ENCODE assay signal across 22 cellular contexts in the genomic region with DNA sequence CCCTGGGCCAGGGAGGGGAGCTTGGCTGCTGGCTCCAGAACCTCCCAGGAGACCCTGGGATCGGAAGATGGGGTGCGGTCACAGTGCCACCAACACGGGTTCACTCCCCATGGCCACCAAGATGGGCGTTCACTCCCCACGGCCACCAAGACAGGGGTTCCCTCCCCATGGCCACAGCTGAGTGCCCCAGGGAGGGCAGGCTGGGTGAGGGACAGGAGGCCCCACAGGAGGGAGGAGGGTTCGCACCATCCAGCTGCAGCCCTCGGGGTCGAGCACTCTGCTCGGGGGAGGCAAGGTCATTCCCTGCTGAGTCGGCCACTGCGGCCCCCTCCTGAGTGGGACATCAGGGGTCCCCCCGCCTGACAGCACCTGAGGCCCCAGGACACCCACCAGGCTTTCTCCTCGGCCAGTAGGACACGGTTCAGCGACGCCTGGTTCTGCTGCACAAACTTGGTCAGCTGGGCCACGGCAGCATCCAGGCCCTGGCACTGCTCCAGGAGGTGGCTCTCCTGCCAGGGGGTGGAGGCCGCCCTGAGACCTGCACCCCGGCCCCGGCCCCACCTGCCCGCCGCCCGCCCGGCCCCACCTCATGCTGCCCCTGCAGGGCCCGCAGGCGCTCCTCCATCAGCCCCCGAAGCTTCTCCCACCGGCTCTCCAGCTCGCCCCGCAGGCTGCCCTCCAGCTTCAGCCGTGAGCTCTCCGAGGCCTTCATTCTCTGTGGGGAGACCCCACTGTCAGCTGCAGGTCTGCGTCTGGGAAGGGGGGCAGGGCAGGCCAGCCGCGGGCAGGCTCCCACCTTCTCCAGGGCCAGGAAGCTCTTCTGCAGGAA. TPM values are rescaled to one million over a fixed set of nuclear protein-coding genes. Genes with fewer than 3 reads are reported as not detected.
DNase-seq lines count a peak whose midpoint lies in the region; ATAC-seq, FAIRE-seq and TF ChIP-seq lines count a peak whose summit lies in the region.
"Had no signal": no experiment of that assay in that cellular context is flagged by ENCODE, and none has a peak within 500 bp of the region (broad histone marks: within the 10 kb centered on the region; RNA-seq: fewer than 3 reads in every experiment).

No MANE protein-coding gene starts in this region.

- CTCF ChIA-PET in PC-3 (lab: Charles Lee) = no interaction called here

- DNase-seq in NCI-H1092 treated with DMSO at 0.1 percent for 48 hours (lab: John Stamatoyannopoulos, UW) (peak; percentile 54), NCI-H1092 (lab: John Stamatoyannopoulos, UW) (no peak), DMS53 (lab: John Stamatoyannopoulos, UW) (peak; percentile 84), SJCRH30 (peak; percentile 63 to 74), neuronal stem cell (ENCODE audit: low spot score) (no peak), GM12892 (ENCODE audit: insufficient read length) (no peak), PC-3 (no peak), RPMI8226 (no peak)
- DNase-seq: ACHN, DMS79, NCI-H1930, NCI-H510A, NCI-H748 treated with DMSO at 0.1 percent for 48 hours had no signal

- no peaks in the 10 kb centered on the region for H4K20me1 ChIP-seq in PC-3 (ENCODE audit: low read length)

- no peak for TF ChIP-seq POLR2A in GM12892 (IDR thresholded peaks at IDR 0.05; ENCODE audit: low read depth, low read length)

- peak overlapping the region; percentile 37 for H2BK15ac ChIP-seq in neuronal stem cell (ENCODE audit: low read length)

- H3K18ac ChIP-seq in neuronal stem cell (ENCODE audit: low read length) = no peak overlapping the region

- H3K23ac ChIP-seq in neuronal stem cell (ENCODE audit: low read depth, low read length, poor library complexity) = no peak overlapping the region

- H3K27ac ChIP-seq in SJCRH30 (peak overlapping the region; percentile 42; the same call in 1 of the 2 replicates), neuronal stem cell (replicated peaks; ENCODE audit: low read length) (no peak overlapping the region), PC-3 (ENCODE audit: low read length) (no peak overlapping the region)
- H3K27ac ChIP-seq: 22Rv1 had no signal

- no peaks in the 10 kb centered on the region for H3K9me2 ChIP-seq in PC-3 (replicated peaks; ENCODE audit: low read length)

- H4K91ac ChIP-seq in neuronal stem cell (ENCODE audit: low read depth, low read length, poor library complexity) = no peak overlapping the region

- no peak for FAIRE-seq in GM12892 (lab: Jason Lieb, UNC)
- FAIRE-seq: D721Med, RCC 7860 had no signal

- no peaks in the 10 kb centered on the region for H3K79me1 ChIP-seq in neuronal stem cell (ENCODE audit: low read depth, low read length)

- BruUV-seq in PC-3 (replicated peaks; lab: Mats Ljungman, UMichigan) = no TSS peak

- no peaks in the 10 kb centered on the region for H3K79me2 ChIP-seq in PC-3 (ENCODE audit: low read length)

- H3K4me3 ChIP-seq in SJCRH30 (peak overlapping the region; percentile 33), neuronal stem cell (ENCODE audit: low read length in 2 of 2) (no peak overlapping the region), PC-3 (ENCODE audit: low read length) (no peak overlapping the region)

- ATAC-seq in PC-3 = no peak
- ATAC-seq: Right ventricle myocardium inferior had no signal

- peak overlapping the region; percentile 81 for H2AK5ac ChIP-seq in neuronal stem cell (ENCODE audit: low read depth, low read length)

- peak overlapping the region; percentile 22 for H2BK12ac ChIP-seq in neuronal stem cell (ENCODE audit: low read length)

- no peak overlapping the region for H4K8ac ChIP-seq in neuronal stem cell (ENCODE audit: low read depth, low read length)

- H3K27me3 ChIP-seq in SJCRH30 (no peaks in the 10 kb centered on the region), neuronal stem cell (ENCODE audit: control insufficient read depth in 3 of 3, insufficient read depth in 3 of 3, low read depth in 1 of 3, low read length in 3 of 3) (no peaks in the 10 kb centered on the region), PC-3 (ENCODE audit: low read length) (no peaks in the 10 kb centered on the region)

- WGBS in neuronal stem cell (ENCODE audit: extremely low coverage in 2 of 2, insufficient read length in 2 of 2, insufficient replicate concordance in 1 of 2), 2 donors = no CpG with 5 or more reads among the region's 35 CpGs

- no peak overlapping the region for H3K4me2 ChIP-seq in neuronal stem cell (ENCODE audit: insufficient read depth, low read length, poor library complexity, severe bottlenecking)
- no peak overlapping the region for H3K4me2 ChIP-seq in PC-3 (ENCODE audit: low read length)

- H3K4me1 ChIP-seq in SJCRH30 (peaks cover 41% of the 10 kb centered on the region), neuronal stem cell (ENCODE audit: control insufficient read depth in 2 of 2, insufficient read depth in 1 of 2, low read depth in 1 of 2, low read length in 2 of 2) (peaks cover 0 to 10% of the 10 kb centered on the region in 2 donors), PC-3 (ENCODE audit: insufficient read depth, low read length) (no peaks in the 10 kb centered on the region)

- no peaks in the 10 kb centered on the region for H3K9me3 ChIP-seq in SJCRH30 (replicated peaks)
- no peaks in the 10 kb centered on the region for H3K9me3 ChIP-seq in neuronal stem cell (replicated peaks in 1 of 2; ENCODE audit: control insufficient read depth in 2 of 2, insufficient read depth in 1 of 2, low read depth in 1 of 2, low read length in 2 of 2)
- no peaks in the 10 kb centered on the region for H3K9me3 ChIP-seq in PC-3 (ENCODE audit: low read length)

- H3K4ac ChIP-seq in neuronal stem cell (ENCODE audit: low read length) = no peak overlapping the region

- H2BK120ac ChIP-seq in neuronal stem cell (ENCODE audit: low read depth, low read length) = no peak overlapping the region

- POLR2A ChIA-PET in PC-3 (lab: Charles Lee; ENCODE audit: unreplicated experiment) = no interaction called here

- peak overlapping the region; percentile 75 for H3K14ac ChIP-seq in neuronal stem cell (ENCODE audit: low read length)

- H3F3A ChIP-seq in PC-3 (ENCODE audit: low read length, unreplicated experiment) = no peaks in the 10 kb centered on the region

- intact Hi-C loops in PC-3 (cut with micrococcal nuclease) = no loop called here

- no peak for TF ChIP-seq CTCF in PC-3 (conservative IDR thresholded peaks at IDR 0.05; ENCODE audit: low read depth, low read length)

- peak overlapping the region; percentile 39 for H2BK5ac ChIP-seq in neuronal stem cell (ENCODE audit: low read length)

- peaks cover 8% of the 10 kb centered on the region for H3K36me3 ChIP-seq in SJCRH30
- H3K36me3 ChIP-seq in neuronal stem cell (replicated peaks in 1 of 2; ENCODE audit: control insufficient read depth in 2 of 2, insufficient read depth in 2 of 2, low read length in 2 of 2) = no peaks in the 10 kb centered on the region
- no peaks in the 10 kb centered on the region for H3K36me3 ChIP-seq in PC-3 (ENCODE audit: low read depth, low read length)

- no peak overlapping the region for H3K9ac ChIP-seq in neuronal stem cell (ENCODE audit: low read depth, low read length, poor library complexity)
- no peak overlapping the region for H3K9ac ChIP-seq in PC-3 (ENCODE audit: low read length)

- peak overlapping the region; percentile 43 for H2AFZ ChIP-seq in neuronal stem cell (ENCODE audit: low read length)
- no peak overlapping the region for H2AFZ ChIP-seq in PC-3 (ENCODE audit: low read length)

RNA-seq across cellular contexts. Expression of a gene that starts 5.9 kb away (rescaled TPM):
- total RNA-seq in SJCRH30 (2014; rRNA removed; shearing (Covaris generic)) = 0.33 and 0.71 TPM in 2 replicates
- polyA plus RNA-seq in neuronal stem cell (2013, experiment 1 of 2) = 0.86 TPM
- polyA plus RNA-seq in neuronal stem cell (2013, experiment 2 of 2) = 1.2 TPM
- polyA plus RNA-seq in GM12892 (2012; ENCODE audit: missing spikeins) = 0.38 TPM
- total RNA-seq in PC-3 (2014; rRNA removed) = not detected in 2 replicates
- total RNA-seq: H7 had no signal
- polyA plus RNA-seq: CD14-positive monocyte had no signal

RNA-seq across cellular contexts. Expression of a gene that starts 7.6 kb away (rescaled TPM):
- total RNA-seq in SJCRH30 (2014; rRNA removed; shearing (Covaris generic)) = 111 and 114 TPM in 2 replicates
- polyA plus RNA-seq in neuronal stem cell (2013, experiment 1 of 2) = not detected
- not detected for polyA plus RNA-seq in neuronal stem cell (2013, experiment 2 of 2)
- not detected for polyA plus RNA-seq in GM12892 (2012; ENCODE audit: missing spikeins)
- not detected in 2 replicates for total RNA-seq in PC-3 (2014; rRNA removed)
- total RNA-seq: H7; SK-MEL-5; T-helper 1 cell treated with Interleukin-12 subunit alpha and Interleukin-12 subunit beta and Interleukin-4 antibody, amounts not matched to agents 30 ng/mL and 1 ng/mL, for 36 hours had no signal
- polyA plus RNA-seq: CD14-positive monocyte, IgD-negative memory B cell had no signal

RNA-seq across cellular contexts. Expression of a gene that starts 17.9 kb away (rescaled TPM):
- total RNA-seq in SJCRH30 (2014; rRNA removed; shearing (Covaris generic)) = 20.1 and 22.5 TPM in 2 replicates
- polyA plus RNA-seq in neuronal stem cell (2013, experiment 1 of 2) = 15.5 TPM
- polyA plus RNA-seq in neuronal stem cell (2013, experiment 2 of 2) = 14.7 TPM
- 15.1 TPM for polyA plus RNA-seq in GM12892 (2012; ENCODE audit: missing spikeins)
- 27.0 and 33.2 TPM in 2 replicates for total RNA-seq in PC-3 (2014; rRNA removed)

RNA-seq across cellular contexts. Expression of a gene that starts 23.9 kb away (rescaled TPM):
- total RNA-seq in SJCRH30 (2014; rRNA removed; shearing (Covaris generic)) = 8.7 and 9.8 TPM in 2 replicates
- 14.1 TPM for polyA plus RNA-seq in neuronal stem cell (2013, experiment 1 of 2)
- 14.2 TPM for polyA plus RNA-seq in neuronal stem cell (2013, experiment 2 of 2)
- polyA plus RNA-seq in GM12892 (2012; ENCODE audit: missing spikeins) = 7.6 TPM
- 18.8 and 33.9 TPM in 2 replicates for total RNA-seq in PC-3 (2014; rRNA removed)

RNA-seq across cellular contexts. Expression of a gene that starts 36.4 kb away (rescaled TPM):
- 32.2 and 33.8 TPM in 2 replicates for total RNA-seq in SJCRH30 (2014; rRNA removed; shearing (Covaris generic))
- 32.7 TPM for polyA plus RNA-seq in neuronal stem cell (2013, experiment 1 of 2)
- polyA plus RNA-seq in neuronal stem cell (2013, experiment 2 of 2) = 28.0 TPM
- 14.7 TPM for polyA plus RNA-seq in GM12892 (2012; ENCODE audit: missing spikeins)
- total RNA-seq in PC-3 (2014; rRNA removed) = 48.2 and 66.6 TPM in 2 replicates

Comparison
In these comparisons a context has a peak if more than half of its experiments do, and no peak if none do; other contexts are left out.
1. DNase-seq: peak in NCI-H1092 treated with DMSO at 0.1 percent for 48 hours (single experiment), DMS53 (single experiment) and SJCRH30 (2 of 2); none in NCI-H1092 (single experiment), neuronal stem cell (single experiment), GM12892 (single experiment), PC-3 (single experiment) and RPMI8226 (single experiment).
2. RNA of a gene that starts 7.6 kb away (total RNA-seq): 111 to 114 TPM in SJCRH30; not detected in PC-3; every median in the first group is over 100 times any median in the second.